ENCODE assay signal across 24 cellular contexts in the genomic region with DNA sequence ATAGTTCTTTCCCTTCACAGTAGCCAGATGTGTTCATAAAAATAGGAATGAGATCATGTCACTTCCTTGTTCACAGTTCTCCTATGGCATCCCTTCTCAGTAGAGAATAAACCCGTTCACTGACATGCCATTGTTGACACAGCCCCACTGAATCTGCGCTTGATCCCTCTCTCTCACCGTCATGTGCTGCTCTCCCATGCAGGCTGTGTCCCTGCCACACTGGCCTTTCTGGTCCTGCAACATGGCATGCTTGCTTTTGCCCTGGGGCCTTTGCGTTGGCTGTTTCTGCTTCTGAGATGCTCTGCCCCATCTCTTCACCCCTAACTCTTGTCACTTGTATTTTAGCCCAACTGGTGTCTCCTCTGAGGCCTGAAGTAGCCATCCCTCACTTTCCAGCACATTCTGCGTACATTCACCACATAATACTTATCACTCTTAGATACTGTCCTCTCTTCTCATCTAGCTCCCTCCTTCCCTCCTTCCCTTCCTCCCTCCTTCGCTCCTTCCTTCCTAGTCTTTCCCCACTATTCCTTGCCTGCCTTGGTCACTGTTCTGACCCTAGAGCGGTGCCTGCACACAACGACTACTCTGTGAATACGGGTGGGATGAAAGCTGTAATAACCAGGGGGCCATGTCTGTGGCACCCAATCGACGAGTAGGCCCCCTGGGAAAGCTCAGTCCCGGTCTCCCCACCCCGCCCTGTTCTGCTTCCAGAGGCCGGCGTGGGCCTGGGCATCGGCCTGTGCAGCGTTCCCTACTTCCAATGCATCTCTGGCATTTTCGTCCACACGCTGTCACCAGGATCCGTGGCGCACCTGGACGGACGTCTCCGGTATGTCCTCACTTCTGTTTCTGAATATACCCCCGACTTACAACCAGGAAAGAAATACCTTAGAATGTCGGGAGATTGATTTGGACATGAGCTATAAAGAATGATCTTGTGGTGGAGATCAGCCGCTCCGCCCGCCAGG. TPM values are rescaled to one million over a fixed set of nuclear protein-coding genes. Genes with fewer than 3 reads are reported as not detected.
DNase-seq lines count a peak whose midpoint lies in the region; ATAC-seq and TF ChIP-seq lines count a peak whose summit lies in the region.
"Had no signal": no experiment of that assay in that cellular context is flagged by ENCODE, and none has a peak within 500 bp of the region (broad histone marks: within the 10 kb centered on the region; RNA-seq: fewer than 3 reads in every experiment).

No MANE protein-coding gene starts in this region.

- H3K27ac ChIP-seq in BLaER1 (no peak overlapping the region), aorta (ENCODE audit: low read depth in 1 of 2, low read length in 2 of 2) (no peak overlapping the region)
- H3K27ac ChIP-seq: HL-60, psoas muscle had no signal

- intact Hi-C loops in activated B cell treated with CpG ODN at 0.5 μM for 24 hours (cut with micrococcal nuclease) = no loop called here
- intact Hi-C loops in aorta (cut with DNase I) = no loop called here

- POLR2A ChIA-PET in activated B cell treated with CpG ODN at 0.5 μM for 24 hours (lab: Charles Lee) = interaction anchor here (1.1 to 5.6 kb wide), 2 partner anchors 10 to 19 kb away, joined by 3 to 61 read pairs; no protein-coding TSS in a partner anchor

- TF ChIP-seq CTCF in activated B cell treated with CpG ODN at 0.5 μM for 24 hours (IDR thresholded peaks at IDR 0.05) = no peak

- H3K4me1 ChIP-seq in BLaER1 = peaks cover 52% of the 10 kb centered on the region
- H3K4me1 ChIP-seq in aorta (ENCODE audit: control insufficient read depth in 1 of 2, insufficient read depth in 2 of 2, low read length in 2 of 2) = no peaks in the 10 kb centered on the region
- H3K4me1 ChIP-seq: Caco-2, psoas muscle had no signal

- H3K27me3 Mint-ChIP-seq in activated B cell treated with CpG ODN at 0.5 μM for 24 hours (no peaks in the 10 kb centered on the region), memory B cell (no peaks in the 10 kb centered on the region)

- H3K4me2 ChIP-seq in BLaER1 = peak overlapping the region; percentile 4; the same call in 1 of the 2 replicates

- H3K9ac ChIP-seq in BLaER1 = no peak overlapping the region

- H3K36me3 Mint-ChIP-seq in activated B cell treated with CpG ODN at 0.5 μM for 24 hours (ENCODE audit: low read depth) (peaks cover 4% of the 10 kb centered on the region), memory B cell (peaks cover 4% of the 10 kb centered on the region)

- CTCF ChIA-PET in activated B cell treated with CpG ODN at 0.5 μM for 24 hours (lab: Charles Lee) = interaction anchor here (1.6 kb wide), 1 partner anchor 16 kb away, joined by 6 read pairs; no protein-coding TSS in a partner anchor

- H3K9me3 Mint-ChIP-seq in activated B cell treated with CpG ODN at 0.5 μM for 24 hours (peaks cover 6% of the 10 kb centered on the region), memory B cell (peaks cover 2% of the 10 kb centered on the region)

- H3K36me3 ChIP-seq in BLaER1 = no peaks in the 10 kb centered on the region
- no peaks in the 10 kb centered on the region for H3K36me3 ChIP-seq in aorta (ENCODE audit: control insufficient read depth in 1 of 2, insufficient read depth in 2 of 2, low read length in 1 of 2)

- H3K9me3 ChIP-seq in BLaER1 (peaks cover 17% of the 10 kb centered on the region), aorta (ENCODE audit: control insufficient read depth, low read length) (no peaks in the 10 kb centered on the region)
- H3K9me3 ChIP-seq: Caco-2, psoas muscle had no signal

- peak; percentile 5 for DNase-seq in NCI-H510A treated with DMSO at 0.1 percent for 48 hours (lab: John Stamatoyannopoulos, UW)
- no peak for DNase-seq in NCI-H510A (lab: John Stamatoyannopoulos, UW)
- DNase-seq in activated B cell treated with CpG ODN at 0.5 μM for 24 hours = no peak
- no peak for DNase-seq in memory B cell (ENCODE audit: low spot score in 2 of 2)
- DNase-seq in aorta = no peak
- DNase-seq in H4 (ENCODE audit: low spot score) = no peak
- DNase-seq: 8988T; activated CD8-positive, alpha-beta memory T cell treated with anti-CD3 and anti-CD28 coated beads, Interleukin-2, amount 50 U/mL, for 4 hours; activated gamma-delta T cell treated with Interleukin-2 at 50 U/mL for 16 hours; Caco-2; effector CD8-positive, alpha-beta T cell; mammary epithelial cell; NCI-H1048; NCI-H187 treated with DMSO at 0.1 percent for 48 hours; NCI-H748 treated with DMSO at 0.1 percent for 48 hours; nucleus accumbens; psoas muscle; RPMI8226; substantia nigra had no signal

- ATAC-seq in activated B cell treated with CpG ODN at 0.5 μM for 24 hours (ENCODE audit: low read depth) (no peak), memory B cell (ENCODE audit: low read depth) (no peak), GM18867 (IDR thresholded peaks at IDR 0.05; ENCODE audit: unreplicated experiment) (no peak), aorta (ENCODE audit: low FRiP score) (no peak)
- ATAC-seq: GM12878, HepG2, psoas muscle had no signal

- H3K27ac Mint-ChIP-seq in activated B cell treated with CpG ODN at 0.5 μM for 24 hours = peak overlapping the region; percentile 4
- peak overlapping the region; percentile 31 for H3K27ac Mint-ChIP-seq in memory B cell

- H3K4me3 ChIP-seq in BLaER1 (no peak overlapping the region), aorta (ENCODE audit: low read length in 2 of 2) (no peak overlapping the region)
- H3K4me3 ChIP-seq: GM12878, psoas muscle had no signal

- WGBS in aorta, 2 donors = 94 to 96% methylated on average over 29 of the region's 29 CpGs

- peaks cover 32% of the 10 kb centered on the region for H3K4me1 Mint-ChIP-seq in activated B cell treated with CpG ODN at 0.5 μM for 24 hours
- H3K4me1 Mint-ChIP-seq in memory B cell = peaks cover 37% of the 10 kb centered on the region

- H3K4me3 Mint-ChIP-seq in activated B cell treated with CpG ODN at 0.5 μM for 24 hours (no peak overlapping the region), memory B cell (no peak overlapping the region)

- H3K27me3 ChIP-seq in BLaER1 (no peaks in the 10 kb centered on the region), aorta (ENCODE audit: control insufficient read depth in 1 of 2, insufficient read depth in 2 of 2, low read length in 1 of 2) (no peaks in the 10 kb centered on the region)

- no peaks in the 10 kb centered on the region for H4K20me1 ChIP-seq in BLaER1

RNA-seq across cellular contexts. Expression of a gene that starts 41.7 kb away (rescaled TPM):
- total RNA-seq in activated B cell treated with CpG ODN at 0.5 μM for 24 hours (10.5 and 14.3 TPM in 2 replicates), aorta (1 to 10 TPM; 2.2 to 7.0 TPM)
- polyA plus RNA-seq in aorta = 10 to 100 TPM in 1 of 2 donors, 1 to 10 TPM in 1; 3.6 to 10.3 TPM
- 2.9 and 3.2 TPM in 2 replicates for total RNA-seq in H4 (2014; rRNA removed; shearing (Covaris generic))
